In genomic region chr15:57352535-57353316, GRCh38 we compare ENCODE assay signal across 19 cellular contexts. TPM values are rescaled to one million over a fixed set of nuclear protein-coding genes. Genes with fewer than 3 reads are reported as not detected.
DNase-seq lines count a peak whose midpoint lies in the region; ATAC-seq and TF ChIP-seq lines count a peak whose summit lies in the region.
"Had no signal": no experiment of that assay in that cellular context is flagged by ENCODE, and none has a peak within 500 bp of the region (broad histone marks: within the 10 kb centered on the region; RNA-seq: fewer than 3 reads in every experiment).

No MANE protein-coding gene starts in this region.

- TF ChIP-seq POLR2A in NB4 (IDR thresholded peaks at IDR 0.05; ENCODE audit: extremely low read depth, insufficient read length), result no peak
- TF ChIP-seq POLR2A in stomach (IDR thresholded peaks at IDR 0.05), result no peak

- no peak overlapping the region for H3K14ac ChIP-seq in neuronal stem cell (ENCODE audit: low read length)

- 0 out of 22 replicates have a peak, but pooled peaks cover 0 to 3% (median 0%) of the 10 kb centered on the region in 11 experiments for H3K9me3 ChIP-seq in BLaER1 treated with 17β-estradiol and CSF1 and Interleukin-3, amounts not matched to agents 10 nM and 100 nM (replicated peaks in 1 of 11)
- peaks cover 2 to 3% of the 10 kb centered on the region in 2 donors for H3K9me3 ChIP-seq in neuronal stem cell (replicated peaks in 1 of 2; ENCODE audit: control insufficient read depth in 2 of 2, insufficient read depth in 1 of 2, low read depth in 1 of 2, low read length in 2 of 2)
- no peaks in the 10 kb centered on the region for H3K9me3 ChIP-seq in PC-9 (ENCODE audit: insufficient read depth, low read depth)
- H3K9me3 ChIP-seq in stomach, result peaks cover 0 to 3% (median 0%) of the 10 kb centered on the region in 4 donors
- H3K9me3 ChIP-seq: Peyer's patch had no signal

- H3K4me3 ChIP-seq in BLaER1 treated with 17β-estradiol and CSF1 and Interleukin-3, amounts not matched to agents 10 nM and 100 nM, result no peak overlapping the region
- H3K4me3 ChIP-seq in NB4 (ENCODE audit: low read depth, low read length) (no peak overlapping the region), neuronal stem cell (ENCODE audit: low read length in 2 of 2) (no peak overlapping the region), PC-9 (no peak overlapping the region), stomach (no peak overlapping the region)
- H3K4me3 ChIP-seq: GM12878, Peyer's patch had no signal

- H2BK5ac ChIP-seq in neuronal stem cell (ENCODE audit: low read length), result no peak overlapping the region

- H3K36me3 ChIP-seq in BLaER1 treated with 17β-estradiol and CSF1 and Interleukin-3, amounts not matched to agents 10 nM and 100 nM, result no peaks in the 10 kb centered on the region
- H3K36me3 ChIP-seq in neuronal stem cell (replicated peaks in 1 of 2; ENCODE audit: control insufficient read depth in 2 of 2, insufficient read depth in 2 of 2, low read length in 2 of 2) (no peaks in the 10 kb centered on the region), PC-9 (ENCODE audit: low read depth) (no peaks in the 10 kb centered on the region), stomach (no peaks in the 10 kb centered on the region)
- H3K36me3 ChIP-seq: Peyer's patch had no signal

- no peaks in the 10 kb centered on the region for H3F3A ChIP-seq in PC-9 (ENCODE audit: insufficient read depth, low read depth)

- H4K20me1 ChIP-seq in BLaER1 treated with 17β-estradiol and CSF1 and Interleukin-3, amounts not matched to agents 10 nM and 100 nM, result no peaks in the 10 kb centered on the region
- H4K20me1 ChIP-seq in PC-9 (ENCODE audit: insufficient read depth), result no peaks in the 10 kb centered on the region

- H3K79me2 ChIP-seq in PC-9 (ENCODE audit: low read depth), result no peaks in the 10 kb centered on the region

- H4K91ac ChIP-seq in neuronal stem cell (ENCODE audit: low read depth, low read length, poor library complexity), result no peak overlapping the region

- no peaks in the 10 kb centered on the region for H3K79me1 ChIP-seq in neuronal stem cell (ENCODE audit: low read depth, low read length)

- peak overlapping the region in 2 of 11 experiments; percentile 34 to 52; a peak in 3 of 22 replicates for H3K27ac ChIP-seq in BLaER1 treated with 17β-estradiol and CSF1 and Interleukin-3, amounts not matched to agents 10 nM and 100 nM
- H3K27ac ChIP-seq in neuronal stem cell (replicated peaks; ENCODE audit: low read length) (no peak overlapping the region), PC-9 (no peak overlapping the region), stomach (no peak overlapping the region)
- H3K27ac ChIP-seq: KMS-11, Peyer's patch had no signal

- CTCF ChIA-PET in PC-9 (lab: Charles Lee), result interaction anchor here (0.6 kb wide), 2 partner anchors 181 to 190 kb away, joined by 3 read pairs; no protein-coding TSS in a partner anchor

- H2BK12ac ChIP-seq in neuronal stem cell (ENCODE audit: low read length), result no peak overlapping the region

- peak overlapping the region; percentile 36 for H2AFZ ChIP-seq in neuronal stem cell (ENCODE audit: low read length)
- H2AFZ ChIP-seq in PC-9, result no peak overlapping the region

- intact Hi-C loops in left colon (cut with DNase I, micrococcal nuclease) (no loop called here), PC-9 (cut with micrococcal nuclease; ENCODE audit: unreplicated experiment) (no loop called here), stomach (cut with DNase I; ENCODE audit: low total_unique reads) (no loop called here)

- H2BK15ac ChIP-seq in neuronal stem cell (ENCODE audit: low read length), result no peak overlapping the region

- no peak overlapping the region for H3K9ac ChIP-seq in BLaER1 treated with 17β-estradiol and CSF1 and Interleukin-3, amounts not matched to agents 10 nM and 100 nM
- H3K9ac ChIP-seq in neuronal stem cell (ENCODE audit: low read depth, low read length, poor library complexity), result no peak overlapping the region
- H3K9ac ChIP-seq: KMS-11 had no signal

- BruUV-seq in PC-9 (replicated peaks; lab: Mats Ljungman, UMichigan), result no TSS peak

- no peak overlapping the region for H2BK120ac ChIP-seq in neuronal stem cell (ENCODE audit: low read depth, low read length)

- H3K23ac ChIP-seq in neuronal stem cell (ENCODE audit: low read depth, low read length, poor library complexity), result no peak overlapping the region

- peaks cover 0 to 19% (median 11%) of the 10 kb centered on the region in 10 experiments; a peak in 13 of 20 replicates for H3K4me1 ChIP-seq in BLaER1 treated with 17β-estradiol and CSF1 and Interleukin-3, amounts not matched to agents 10 nM and 100 nM
- peaks cover 5 to 18% of the 10 kb centered on the region in 2 donors for H3K4me1 ChIP-seq in neuronal stem cell (ENCODE audit: control insufficient read depth in 2 of 2, insufficient read depth in 1 of 2, low read depth in 1 of 2, low read length in 2 of 2)
- no peaks in the 10 kb centered on the region for H3K4me1 ChIP-seq in PC-9 (replicated peaks; ENCODE audit: insufficient read depth)
- H3K4me1 ChIP-seq in stomach, result no peaks in the 10 kb centered on the region
- H3K4me1 ChIP-seq: Peyer's patch had no signal

- peak overlapping the region in 9 of 11 experiments; percentile 14 to 63 (median 38); a peak in 15 of 22 replicates for H3K4me2 ChIP-seq in BLaER1 treated with 17β-estradiol and CSF1 and Interleukin-3, amounts not matched to agents 10 nM and 100 nM
- H3K4me2 ChIP-seq in neuronal stem cell (ENCODE audit: insufficient read depth, low read length, poor library complexity, severe bottlenecking), result no peak overlapping the region
- no peak overlapping the region for H3K4me2 ChIP-seq in PC-9
- H3K4me2 ChIP-seq: KMS-11 had no signal

- peak overlapping the region; percentile 13 for H2AK5ac ChIP-seq in neuronal stem cell (ENCODE audit: low read depth, low read length)

- ATAC-seq in left colon, result peak; percentile 17
- ATAC-seq in GM19397 (IDR thresholded peaks at IDR 0.05; ENCODE audit: unreplicated experiment), result no peak
- ATAC-seq: GM12878, Right ventricle myocardium inferior had no signal

- no peaks in the 10 kb centered on the region for H3K9me2 ChIP-seq in PC-9 (ENCODE audit: insufficient read depth)

- no peak for TF ChIP-seq EP300 in stomach (IDR thresholded peaks at IDR 0.05)

- DNase-seq in NB4 (ENCODE audit: low read depth) (peak; percentile 67), left colon (no peak), neuronal stem cell (ENCODE audit: low spot score) (no peak), PC-9 (no peak), stomach (no peak)
- DNase-seq in effector CD4-positive, alpha-beta T cell, result no peak
- DNase-seq: 8988T, DMS153, HFFc6, NCI-H1417 treated with DMSO at 0.1 percent for 48 hours, NCI-H1930, NCI-H345, NCI-H524 treated with DMSO at 0.1 percent for 48 hours, Peyer's patch had no signal

- no peak for TF ChIP-seq CTCF in NB4 (IDR thresholded peaks at IDR 0.05; ENCODE audit: low read depth, low read length)
- TF ChIP-seq CTCF in PC-9 (conservative IDR thresholded peaks at IDR 0.05), result no peak
- TF ChIP-seq CTCF in stomach (IDR thresholded peaks at IDR 0.05), result no peak

- H3K18ac ChIP-seq in neuronal stem cell (ENCODE audit: low read length), result peak overlapping the region; percentile 35

- POLR2A ChIA-PET in PC-9 (lab: Charles Lee; ENCODE audit: unreplicated experiment), result no interaction called here

- no CpG with 5 or more reads among the region's 17 CpGs for WGBS in neuronal stem cell (ENCODE audit: extremely low coverage in 2 of 2, insufficient read length in 2 of 2, insufficient replicate concordance in 1 of 2), 2 donors
- WGBS in stomach, 5 donors, result 85 to 95% (median 89%) methylated on average over 17 of the region's 17 CpGs

- no peak overlapping the region for H3K4ac ChIP-seq in neuronal stem cell (ENCODE audit: low read length)

- H4K8ac ChIP-seq in neuronal stem cell (ENCODE audit: low read depth, low read length), result no peak overlapping the region

- no peaks in the 10 kb centered on the region for H3K27me3 ChIP-seq in BLaER1 treated with 17β-estradiol and CSF1 and Interleukin-3, amounts not matched to agents 10 nM and 100 nM
- H3K27me3 ChIP-seq in neuronal stem cell (ENCODE audit: control insufficient read depth in 3 of 3, insufficient read depth in 3 of 3, low read depth in 1 of 3, low read length in 3 of 3) (no peaks in the 10 kb centered on the region), PC-9 (ENCODE audit: insufficient read depth, low read depth) (no peaks in the 10 kb centered on the region), stomach (peaks cover 0 to 7% (median 0%) of the 10 kb centered on the region in 3 donors)
- H3K27me3 ChIP-seq: Peyer's patch had no signal

RNA-seq across cellular contexts. Expression of gene CGNL1, which starts 23.6 kb away (rescaled TPM):
- total RNA-seq in left colon (1 to 10 TPM; 2.8 to 4.1 TPM), PC-9 (2021) (0.31 and 0.50 TPM in 2 replicates), stomach (10 to 100 TPM in 4 of 5 donors, under 1 TPM in 1; 0.29 to 36.2 (median 29.3) TPM)
- 2.3 TPM for polyA plus RNA-seq in neuronal stem cell (2013, experiment 1 of 2)
- polyA plus RNA-seq in neuronal stem cell (2013, experiment 2 of 2), result 2.3 TPM
- polyA plus RNA-seq in stomach, result 10 to 100 TPM in 1 of 3 donors, 1 to 10 TPM in 2; 4.9 to 16.4 (median 8.2) TPM

Comparison
In these comparisons a context has a peak if more than half of its experiments do, and no peak if none do; other contexts are left out.
1. H3K4me2 ChIP-seq: peak in BLaER1 treated with 17β-estradiol and CSF1 and Interleukin-3, amounts not matched to agents 10 nM and 100 nM (9 of 11); none in neuronal stem cell (single experiment) and PC-9 (single experiment).